In the genomic region with DNA sequence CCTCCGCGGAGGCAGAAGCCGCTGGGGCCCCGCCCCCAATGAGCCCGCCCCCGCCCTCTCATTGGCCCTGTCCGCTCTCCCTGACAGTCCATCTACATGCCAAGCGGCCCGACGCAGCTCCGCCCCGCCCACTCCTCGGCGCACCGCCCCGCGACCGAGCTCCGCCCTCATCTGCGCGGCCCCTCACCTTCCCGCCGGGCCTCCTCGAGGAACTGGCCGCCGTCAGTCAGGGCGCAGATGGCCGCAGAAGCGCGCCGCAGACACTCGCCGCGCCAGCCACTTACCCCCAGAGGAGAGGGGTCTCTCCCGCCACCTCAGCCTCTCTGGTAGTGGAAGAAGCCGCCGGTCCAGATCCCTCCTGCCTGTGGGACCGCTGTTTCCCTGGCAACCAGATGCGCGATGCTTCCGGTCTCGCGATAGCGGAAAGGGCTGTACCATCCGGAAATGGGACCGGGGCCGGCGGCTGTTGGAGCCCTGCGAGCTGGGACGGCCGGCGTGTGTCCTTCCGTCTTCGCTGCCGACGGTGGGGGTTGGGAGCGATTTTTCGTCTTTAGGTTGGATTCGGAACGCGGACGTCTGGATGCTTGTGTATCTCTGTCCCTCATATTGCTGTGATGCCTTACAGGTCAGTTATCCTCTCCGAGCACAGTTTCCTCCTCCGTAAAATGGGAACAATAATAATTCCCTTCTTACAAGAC, we compare ENCODE assay signal across 1 cellular context.
A peak's percentile ranks its signal among the peaks of the same experiment; 100 is the strongest.
TF ChIP-seq lines count a peak whose summit lies in the region.

A gene (minus strand): TSS at position 401 of the 698 bp plus-strand sequence. CDS start 6,317 bp downstream, outside the sequence.

TF ChIP-seq in HepG2, 621 proteins besides CTCF, POLR2A, EP300 and RAD21 (continued from another document and continues in another):
- TF ChIP-seq ZSCAN20 (CRISPR knock-in tag; IDR thresholded peaks at IDR 0.05; ENCODE audit: borderline replicate concordance) (no peak), SALL1 (CRISPR knock-in tag; IDR thresholded peaks at IDR 0.05) (peak; percentile 64), SP5 (CRISPR knock-in tag; IDR thresholded peaks at IDR 0.05; ENCODE audit: borderline replicate concordance, low read depth) (peak; percentile 52), TCF7 (IDR thresholded peaks at IDR 0.05; ENCODE audit: low read depth) (no peak), KLF16 (CRISPR knock-in tag; IDR thresholded peaks at IDR 0.05) (no peak), SIN3B (IDR thresholded peaks at IDR 0.05; ENCODE audit: low read length) (0 out of 2 replicates have a peak, but pooled peaks have one; percentile 50), ZNF383 (CRISPR knock-in tag; IDR thresholded peaks at IDR 0.05; ENCODE audit: borderline replicate concordance) (0 out of 2 replicates have a peak, but pooled peaks have one; percentile 51), ZNF136 (CRISPR knock-in tag; IDR thresholded peaks at IDR 0.05; ENCODE audit: low read depth) (no peak), HDAC1 (CRISPR knock-in tag; IDR thresholded peaks at IDR 0.05) (peak; percentile 88), SOX6 (IDR thresholded peaks at IDR 0.05) (no peak), SOX6 (CRISPR knock-in tag; IDR thresholded peaks at IDR 0.05) (0 out of 2 replicates have a peak, but pooled peaks have one; percentile 14), SP140L (CRISPR knock-in tag; IDR thresholded peaks at IDR 0.05; ENCODE audit: borderline replicate concordance) (no peak), ISL2 (CRISPR knock-in tag; IDR thresholded peaks at IDR 0.05) (no peak), ZNF230 (CRISPR knock-in tag; IDR thresholded peaks at IDR 0.05) (no peak; the same call in 1 of the 2 replicates), ZNF343 (CRISPR knock-in tag; IDR thresholded peaks at IDR 0.05) (no peak), U2AF2 (IDR thresholded peaks at IDR 0.05; ENCODE audit: low read depth, low read length) (no peak), ZSCAN31 (CRISPR knock-in tag; IDR thresholded peaks at IDR 0.05; ENCODE audit: low read depth) (peak; percentile 61; the same call in 1 of the 2 replicates), KLF6 (CRISPR knock-in tag; IDR thresholded peaks at IDR 0.05) (no peak; the same call in 1 of the 2 replicates), MED8 (CRISPR knock-in tag; IDR thresholded peaks at IDR 0.05; ENCODE audit: insufficient replicate concordance) (no peak), BCL6 (CRISPR knock-in tag; IDR thresholded peaks at IDR 0.05) (no peak; the same call in 1 of the 2 replicates), POLR2AphosphoS2 (IDR thresholded peaks at IDR 0.05; ENCODE audit: low read depth, low read length) (no peak), ASH2L (IDR thresholded peaks at IDR 0.05; ENCODE audit: insufficient read length, low read depth, low read length) (peak; percentile 78), ZNF510 (CRISPR knock-in tag; IDR thresholded peaks at IDR 0.05; ENCODE audit: low read depth) (0 out of 2 replicates have a peak, but pooled peaks have one; percentile 70), ZMYM4 (CRISPR knock-in tag; IDR thresholded peaks at IDR 0.05) (peak; percentile 97), KLF11 (CRISPR knock-in tag; IDR thresholded peaks at IDR 0.05) (no peak; the same call in 1 of the 2 replicates), CCDC6 (CRISPR knock-in tag; IDR thresholded peaks at IDR 0.05) (no peak), ZSCAN29 (CRISPR knock-in tag; conservative IDR thresholded peaks at IDR 0.05) (no peak), ZSCAN9 (CRISPR knock-in tag; IDR thresholded peaks at IDR 0.05; ENCODE audit: borderline replicate concordance) (0 out of 2 replicates have a peak, but pooled peaks have one; percentile 15), ZBTB1 (CRISPR knock-in tag; IDR thresholded peaks at IDR 0.05; ENCODE audit: borderline replicate concordance) (no peak), ZBTB7B (CRISPR knock-in tag; IDR thresholded peaks at IDR 0.05) (0 out of 2 replicates have a peak, but pooled peaks have one; percentile 20), ZNF569 (CRISPR knock-in tag; IDR thresholded peaks at IDR 0.05; ENCODE audit: borderline replicate concordance) (no peak), ZSCAN22 (CRISPR knock-in tag; IDR thresholded peaks at IDR 0.05) (no peak), ZSCAN21 (CRISPR knock-in tag; IDR thresholded peaks at IDR 0.05; ENCODE audit: borderline replicate concordance) (no peak), IKZF4 (CRISPR knock-in tag; IDR thresholded peaks at IDR 0.05; ENCODE audit: borderline replicate concordance, low read depth, not compliant biosample characterization) (no peak), FOXO1 (CRISPR knock-in tag; IDR thresholded peaks at IDR 0.05) (no peak; the same call in 1 of the 2 replicates), RXRA (CRISPR knock-in tag; IDR thresholded peaks at IDR 0.05) (peak; percentile 61), NBN (conservative IDR thresholded peaks at IDR 0.05) (no peak), SRF (IDR thresholded peaks at IDR 0.05; ENCODE audit: low read depth, low read length) (no peak), NCOA5 (CRISPR knock-in tag; IDR thresholded peaks at IDR 0.05) (no peak), NR3C1 (CRISPR knock-in tag; IDR thresholded peaks at IDR 0.05) (no peak), ZKSCAN5 (CRISPR knock-in tag; IDR thresholded peaks at IDR 0.05) (no peak), SMARCC2 (IDR thresholded peaks at IDR 0.05) (no peak), ZNF34 (CRISPR knock-in tag; IDR thresholded peaks at IDR 0.05; ENCODE audit: borderline replicate concordance) (0 out of 2 replicates have a peak, but pooled peaks have one; percentile 68), PLRG1 (conservative IDR thresholded peaks at IDR 0.05) (no peak), ZNF737 (CRISPR knock-in tag; IDR thresholded peaks at IDR 0.05; ENCODE audit: borderline replicate concordance) (no peak)
- TF ChIP-seq, protein P1, sequence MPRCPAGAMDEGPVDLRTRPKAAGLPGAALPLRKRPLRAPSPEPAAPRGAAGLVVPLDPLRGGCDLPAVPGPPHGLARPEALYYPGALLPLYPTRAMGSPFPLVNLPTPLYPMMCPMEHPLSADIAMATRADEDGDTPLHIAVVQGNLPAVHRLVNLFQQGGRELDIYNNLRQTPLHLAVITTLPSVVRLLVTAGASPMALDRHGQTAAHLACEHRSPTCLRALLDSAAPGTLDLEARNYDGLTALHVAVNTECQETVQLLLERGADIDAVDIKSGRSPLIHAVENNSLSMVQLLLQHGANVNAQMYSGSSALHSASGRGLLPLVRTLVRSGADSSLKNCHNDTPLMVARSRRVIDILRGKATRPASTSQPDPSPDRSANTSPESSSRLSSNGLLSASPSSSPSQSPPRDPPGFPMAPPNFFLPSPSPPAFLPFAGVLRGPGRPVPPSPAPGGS (CRISPR knock-in tag; IDR thresholded peaks at IDR 0.05), result no peak
- TF ChIP-seq, protein P2, sequence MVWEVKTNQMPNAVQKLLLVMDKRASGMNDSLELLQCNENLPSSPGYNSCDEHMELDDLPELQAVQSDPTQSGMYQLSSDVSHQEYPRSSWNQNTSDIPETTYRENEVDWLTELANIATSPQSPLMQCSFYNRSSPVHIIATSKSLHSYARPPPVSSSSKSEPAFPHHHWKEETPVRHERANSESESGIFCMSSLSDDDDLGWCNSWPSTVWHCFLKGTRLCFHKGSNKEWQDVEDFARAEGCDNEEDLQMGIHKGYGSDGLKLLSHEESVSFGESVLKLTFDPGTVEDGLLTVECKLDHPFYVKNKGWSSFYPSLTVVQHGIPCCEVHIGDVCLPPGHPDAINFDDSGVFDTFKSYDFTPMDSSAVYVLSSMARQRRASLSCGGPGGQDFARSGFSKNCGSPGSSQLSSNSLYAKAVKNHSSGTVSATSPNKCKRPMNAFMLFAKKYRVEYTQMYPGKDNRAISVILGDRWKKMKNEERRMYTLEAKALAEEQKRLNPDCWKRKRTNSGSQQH (CRISPR knock-in tag; IDR thresholded peaks at IDR 0.05; ENCODE audit: low read depth), result no peak
- TF ChIP-seq, protein P3, sequence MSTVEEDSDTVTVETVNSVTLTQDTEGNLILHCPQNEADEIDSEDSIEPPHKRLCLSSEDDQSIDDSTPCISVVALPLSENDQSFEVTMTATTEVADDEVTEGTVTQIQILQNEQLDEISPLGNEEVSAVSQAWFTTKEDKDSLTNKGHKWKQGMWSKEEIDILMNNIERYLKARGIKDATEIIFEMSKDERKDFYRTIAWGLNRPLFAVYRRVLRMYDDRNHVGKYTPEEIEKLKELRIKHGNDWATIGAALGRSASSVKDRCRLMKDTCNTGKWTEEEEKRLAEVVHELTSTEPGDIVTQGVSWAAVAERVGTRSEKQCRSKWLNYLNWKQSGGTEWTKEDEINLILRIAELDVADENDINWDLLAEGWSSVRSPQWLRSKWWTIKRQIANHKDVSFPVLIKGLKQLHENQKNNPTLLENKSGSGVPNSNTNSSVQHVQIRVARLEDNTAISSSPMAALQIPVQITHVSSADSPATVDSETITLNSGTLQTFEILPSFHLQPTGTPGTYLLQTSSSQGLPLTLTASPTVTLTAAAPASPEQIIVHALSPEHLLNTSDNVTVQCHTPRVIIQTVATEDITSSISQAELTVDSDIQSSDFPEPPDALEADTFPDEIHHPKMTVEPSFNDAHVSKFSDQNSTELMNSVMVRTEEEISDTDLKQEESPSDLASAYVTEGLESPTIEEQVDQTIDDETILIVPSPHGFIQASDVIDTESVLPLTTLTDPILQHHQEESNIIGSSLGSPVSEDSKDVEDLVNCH (CRISPR knock-in tag; IDR thresholded peaks at IDR 0.05), result 0 out of 2 replicates have a peak, but pooled peaks have one; percentile 4
- TF ChIP-seq, protein P4, sequence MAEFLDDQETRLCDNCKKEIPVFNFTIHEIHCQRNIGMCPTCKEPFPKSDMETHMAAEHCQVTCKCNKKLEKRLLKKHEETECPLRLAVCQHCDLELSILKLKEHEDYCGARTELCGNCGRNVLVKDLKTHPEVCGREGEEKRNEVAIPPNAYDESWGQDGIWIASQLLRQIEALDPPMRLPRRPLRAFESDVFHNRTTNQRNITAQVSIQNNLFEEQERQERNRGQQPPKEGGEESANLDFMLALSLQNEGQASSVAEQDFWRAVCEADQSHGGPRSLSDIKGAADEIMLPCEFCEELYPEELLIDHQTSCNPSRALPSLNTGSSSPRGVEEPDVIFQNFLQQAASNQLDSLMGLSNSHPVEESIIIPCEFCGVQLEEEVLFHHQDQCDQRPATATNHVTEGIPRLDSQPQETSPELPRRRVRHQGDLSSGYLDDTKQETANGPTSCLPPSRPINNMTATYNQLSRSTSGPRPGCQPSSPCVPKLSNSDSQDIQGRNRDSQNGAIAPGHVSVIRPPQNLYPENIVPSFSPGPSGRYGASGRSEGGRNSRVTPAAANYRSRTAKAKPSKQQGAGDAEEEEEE (CRISPR knock-in tag; IDR thresholded peaks at IDR 0.05; ENCODE audit: borderline replicate concordance), result no peak
- TF ChIP-seq, protein P5, sequence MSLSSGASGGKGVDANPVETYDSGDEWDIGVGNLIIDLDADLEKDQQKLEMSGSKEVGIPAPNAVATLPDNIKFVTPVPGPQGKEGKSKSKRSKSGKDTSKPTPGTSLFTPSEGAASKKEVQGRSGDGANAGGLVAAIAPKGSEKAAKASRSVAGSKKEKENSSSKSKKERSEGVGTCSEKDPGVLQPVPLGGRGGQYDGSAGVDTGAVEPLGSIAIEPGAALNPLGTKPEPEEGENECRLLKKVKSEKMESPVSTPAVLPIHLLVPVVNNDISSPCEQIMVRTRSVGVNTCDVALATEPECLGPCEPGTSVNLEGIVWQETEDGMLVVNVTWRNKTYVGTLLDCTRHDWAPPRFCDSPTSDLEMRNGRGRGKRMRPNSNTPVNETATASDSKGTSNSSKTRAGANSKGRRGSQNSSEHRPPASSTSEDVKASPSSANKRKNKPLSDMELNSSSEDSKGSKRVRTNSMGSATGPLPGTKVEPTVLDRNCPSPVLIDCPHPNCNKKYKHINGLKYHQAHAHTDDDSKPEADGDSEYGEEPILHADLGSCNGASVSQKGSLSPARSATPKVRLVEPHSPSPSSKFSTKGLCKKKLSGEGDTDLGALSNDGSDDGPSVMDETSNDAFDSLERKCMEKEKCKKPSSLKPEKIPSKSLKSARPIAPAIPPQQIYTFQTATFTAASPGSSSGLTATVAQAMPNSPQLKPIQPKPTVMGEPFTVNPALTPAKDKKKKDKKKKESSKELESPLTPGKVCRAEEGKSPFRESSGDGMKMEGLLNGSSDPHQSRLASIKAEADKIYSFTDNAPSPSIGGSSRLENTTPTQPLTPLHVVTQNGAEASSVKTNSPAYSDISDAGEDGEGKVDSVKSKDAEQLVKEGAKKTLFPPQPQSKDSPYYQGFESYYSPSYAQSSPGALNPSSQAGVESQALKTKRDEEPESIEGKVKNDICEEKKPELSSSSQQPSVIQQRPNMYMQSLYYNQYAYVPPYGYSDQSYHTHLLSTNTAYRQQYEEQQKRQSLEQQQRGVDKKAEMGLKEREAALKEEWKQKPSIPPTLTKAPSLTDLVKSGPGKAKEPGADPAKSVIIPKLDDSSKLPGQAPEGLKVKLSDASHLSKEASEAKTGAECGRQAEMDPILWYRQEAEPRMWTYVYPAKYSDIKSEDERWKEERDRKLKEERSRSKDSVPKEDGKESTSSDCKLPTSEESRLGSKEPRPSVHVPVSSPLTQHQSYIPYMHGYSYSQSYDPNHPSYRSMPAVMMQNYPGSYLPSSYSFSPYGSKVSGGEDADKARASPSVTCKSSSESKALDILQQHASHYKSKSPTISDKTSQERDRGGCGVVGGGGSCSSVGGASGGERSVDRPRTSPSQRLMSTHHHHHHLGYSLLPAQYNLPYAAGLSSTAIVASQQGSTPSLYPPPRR (CRISPR knock-in tag; IDR thresholded peaks at IDR 0.05; ENCODE audit: borderline replicate concordance), result no peak
- TF ChIP-seq, protein P6, sequence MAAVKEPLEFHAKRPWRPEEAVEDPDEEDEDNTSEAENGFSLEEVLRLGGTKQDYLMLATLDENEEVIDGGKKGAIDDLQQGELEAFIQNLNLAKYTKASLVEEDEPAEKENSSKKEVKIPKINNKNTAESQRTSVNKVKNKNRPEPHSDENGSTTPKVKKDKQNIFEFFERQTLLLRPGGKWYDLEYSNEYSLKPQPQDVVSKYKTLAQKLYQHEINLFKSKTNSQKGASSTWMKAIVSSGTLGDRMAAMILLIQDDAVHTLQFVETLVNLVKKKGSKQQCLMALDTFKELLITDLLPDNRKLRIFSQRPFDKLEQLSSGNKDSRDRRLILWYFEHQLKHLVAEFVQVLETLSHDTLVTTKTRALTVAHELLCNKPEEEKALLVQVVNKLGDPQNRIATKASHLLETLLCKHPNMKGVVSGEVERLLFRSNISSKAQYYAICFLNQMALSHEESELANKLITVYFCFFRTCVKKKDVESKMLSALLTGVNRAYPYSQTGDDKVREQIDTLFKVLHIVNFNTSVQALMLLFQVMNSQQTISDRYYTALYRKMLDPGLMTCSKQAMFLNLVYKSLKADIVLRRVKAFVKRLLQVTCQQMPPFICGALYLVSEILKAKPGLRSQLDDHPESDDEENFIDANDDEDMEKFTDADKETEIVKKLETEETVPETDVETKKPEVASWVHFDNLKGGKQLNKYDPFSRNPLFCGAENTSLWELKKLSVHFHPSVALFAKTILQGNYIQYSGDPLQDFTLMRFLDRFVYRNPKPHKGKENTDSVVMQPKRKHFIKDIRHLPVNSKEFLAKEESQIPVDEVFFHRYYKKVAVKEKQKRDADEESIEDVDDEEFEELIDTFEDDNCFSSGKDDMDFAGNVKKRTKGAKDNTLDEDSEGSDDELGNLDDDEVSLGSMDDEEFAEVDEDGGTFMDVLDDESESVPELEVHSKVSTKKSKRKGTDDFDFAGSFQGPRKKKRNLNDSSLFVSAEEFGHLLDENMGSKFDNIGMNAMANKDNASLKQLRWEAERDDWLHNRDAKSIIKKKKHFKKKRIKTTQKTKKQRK (IDR thresholded peaks at IDR 0.05; ENCODE audit: low read length), result no peak
- TF ChIP-seq, protein P7, sequence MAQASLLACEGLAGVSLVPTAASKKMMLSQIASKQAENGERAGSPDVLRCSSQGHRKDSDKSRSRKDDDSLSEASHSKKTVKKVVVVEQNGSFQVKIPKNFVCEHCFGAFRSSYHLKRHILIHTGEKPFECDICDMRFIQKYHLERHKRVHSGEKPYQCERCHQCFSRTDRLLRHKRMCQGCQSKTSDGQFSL (CRISPR knock-in tag; IDR thresholded peaks at IDR 0.05), result no peak
- TF ChIP-seq, protein P8, sequence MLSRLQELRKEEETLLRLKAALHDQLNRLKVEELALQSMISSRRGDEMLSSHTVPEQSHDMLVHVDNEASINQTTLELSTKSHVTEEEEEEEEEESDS (CRISPR knock-in tag; IDR thresholded peaks at IDR 0.05; ENCODE audit: borderline replicate concordance), result no peak
